In genomic region chr16:7016986-7017385, GRCh38 we compare ENCODE assay signal across 9 cellular contexts.
"Had no signal": no experiment of that assay in that cellular context is flagged by ENCODE, and none has a peak within 500 bp of the region (broad histone marks: within the 10 kb centered on the region; RNA-seq: fewer than 3 reads in every experiment).

No MANE protein-coding gene starts in this region.

- H3K4me3 ChIP-seq: GM23248, HAP-1 had no signal

- H3K27ac ChIP-seq: GM23248, HL-60 had no signal

- ATAC-seq: HCT116, HepG2 had no signal

- H3K9me3 ChIP-seq: HAP-1 had no signal

- H3K36me3 ChIP-seq: HAP-1 had no signal

- H3K4me1 ChIP-seq: HAP-1 had no signal

- DNase-seq: GM23248, GOT3, H7, HFFc6, KBM-7 had no signal
